11 cellular contexts compared by ENCODE assay signal in genomic region chr14:68655961-68656360, GRCh38.
DNase-seq lines count a peak whose midpoint lies in the region; ATAC-seq and TF ChIP-seq lines count a peak whose summit lies in the region.
"Had no signal": no experiment of that assay in that cellular context is flagged by ENCODE, and none has a peak within 500 bp of the region (broad histone marks: within the 10 kb centered on the region; RNA-seq: fewer than 3 reads in every experiment).

No MANE protein-coding gene starts in this region.

- BruUV-seq in OCI-LY7 (replicated peaks; lab: Mats Ljungman, UMichigan) = no TSS peak

- H3K27ac ChIP-seq in OCI-LY7 (ENCODE audit: low read depth, low read length, poor library complexity, severe bottlenecking) (no peak overlapping the region), parathyroid adenoma (no peak overlapping the region)

- no peak overlapping the region for H3K27ac Mint-ChIP-seq in stimulated activated effector memory CD8-positive, alpha-beta T cell treated with anti-CD3 and anti-CD28 coated beads, Interleukin-12 subunit alpha, Interleukin-12 subunit beta, amount 100 ng/mL, for 72 hours

- no peaks in the 10 kb centered on the region for H3K9me2 ChIP-seq in OCI-LY7 (ENCODE audit: insufficient read depth, low read length)

- H3K27me3 ChIP-seq in parathyroid adenoma (ENCODE audit: control insufficient read depth, insufficient read depth, low read length) (no peaks in the 10 kb centered on the region), MG63 (no peaks in the 10 kb centered on the region)

- H3K4me1 Mint-ChIP-seq in stimulated activated effector memory CD8-positive, alpha-beta T cell treated with anti-CD3 and anti-CD28 coated beads, Interleukin-12 subunit alpha, Interleukin-12 subunit beta, amount 100 ng/mL, for 72 hours = peaks cover 5% of the 10 kb centered on the region

- intact Hi-C loops in OCI-LY7 (cut with micrococcal nuclease; ENCODE audit: unreplicated experiment) = no loop called here

- POLR2A ChIA-PET in GM10248 (lab: Yijun Ruan, JAX) (no interaction called here), OCI-LY7 (lab: Charles Lee) (interaction anchor here (0.5 kb wide), 1 partner anchor 214 kb away, joined by 3 read pairs; no protein-coding TSS in a partner anchor)

- CTCF ChIA-PET in GM10248 (lab: Yijun Ruan, JAX) = interaction anchor here (0.8 to 2.0 kb wide), 4 partner anchors 19 to 188 kb away, joined by 3 to 7 read pairs (median 4); no protein-coding TSS in a partner anchor
- CTCF ChIA-PET in OCI-LY7 (lab: Charles Lee; ENCODE audit: unreplicated experiment) = interaction anchor here (0.6 kb wide), 1 partner anchor 281 kb away, joined by 3 read pairs; no protein-coding TSS in a partner anchor

- no peak overlapping the region for H3K4me2 ChIP-seq in OCI-LY7 (ENCODE audit: low read length)
- H3K4me2 ChIP-seq in parathyroid adenoma (ENCODE audit: low read length) = no peak overlapping the region

- H3K4me1 ChIP-seq in OCI-LY7 (ENCODE audit: insufficient read depth, low read length, poor library complexity, severe bottlenecking) (no peaks in the 10 kb centered on the region), parathyroid adenoma (peaks cover 5% of the 10 kb centered on the region)

- H3K9me3 ChIP-seq in OCI-LY7 (ENCODE audit: low read length) (no peaks in the 10 kb centered on the region), parathyroid adenoma (ENCODE audit: control insufficient read depth, low read length) (no peaks in the 10 kb centered on the region), MG63 (no peaks in the 10 kb centered on the region)

- H3K79me2 ChIP-seq in OCI-LY7 (ENCODE audit: insufficient read depth, low read depth, low read length) (no peaks in the 10 kb centered on the region), parathyroid adenoma (no peaks in the 10 kb centered on the region)

- TF ChIP-seq CTCF in GM10248 (IDR thresholded peaks at IDR 0.05; ENCODE audit: control extremely low read depth, extremely low read depth, low read depth, missing control alignments) (peak; percentile 32), OCI-LY7 (conservative IDR thresholded peaks at IDR 0.05; ENCODE audit: low read length) (peak; percentile 33), foreskin fibroblast (IDR thresholded peaks at IDR 0.05; ENCODE audit: low read depth, low read length) (peak; percentile 6), parathyroid adenoma (IDR thresholded peaks at IDR 0.05) (peak; percentile 5)

- H3K4me3 ChIP-seq in OCI-LY7 (ENCODE audit: low read depth, low read length, poor library complexity, severe bottlenecking) (no peak overlapping the region), foreskin fibroblast (ENCODE audit: low read depth in 1 of 2, low read length in 2 of 2) (no peak overlapping the region), parathyroid adenoma (ENCODE audit: low read depth, low read length) (no peak overlapping the region), MG63 (no peak overlapping the region)

- H3K36me3 Mint-ChIP-seq in stimulated activated effector memory CD8-positive, alpha-beta T cell treated with anti-CD3 and anti-CD28 coated beads, Interleukin-12 subunit alpha, Interleukin-12 subunit beta, amount 100 ng/mL, for 72 hours = no peaks in the 10 kb centered on the region

- no peak for ATAC-seq in GM18909 (IDR thresholded peaks at IDR 0.05; ENCODE audit: poor library complexity, unreplicated experiment)
- no peak for ATAC-seq in stimulated activated effector memory CD8-positive, alpha-beta T cell treated with anti-CD3 and anti-CD28 coated beads, Interleukin-12 subunit alpha, Interleukin-12 subunit beta, amount 100 ng/mL, for 72 hours

- no peak overlapping the region for H3K9ac ChIP-seq in parathyroid adenoma

- H4K20me1 ChIP-seq in OCI-LY7 (ENCODE audit: insufficient read depth, low read length) = no peaks in the 10 kb centered on the region

- no peak for DNase-seq in GM10248 (ENCODE audit: extremely low spot score)
- peak; percentile 27 for DNase-seq in OCI-LY7 (ENCODE audit: low spot score)
- DNase-seq in foreskin fibroblast = no peak
- DNase-seq in MG63 = no peak
- DNase-seq in SIG-M5 treated with dmso at 0.1 percent for 504 hours (lab: John Stamatoyannopoulos, UW; ENCODE audit: unreplicated experiment) = no peak
- no peak for DNase-seq in stimulated activated effector memory CD8-positive, alpha-beta T cell treated with anti-CD3 and anti-CD28 coated beads, Interleukin-12 subunit alpha, Interleukin-12 subunit beta, amount 100 ng/mL, for 72 hours (ENCODE audit: low spot score in 2 of 2)
- DNase-seq: DMS79; NCI-H524 treated with DMSO at 0.1 percent for 48 hours; stimulated activated CD4-positive, alpha-beta T cell treated with anti-CD3 and anti-CD28 coated beads, Interleukin-2, amount 100 ng/mL, for 48 hours had no signal

- H3K9me3 Mint-ChIP-seq in stimulated activated effector memory CD8-positive, alpha-beta T cell treated with anti-CD3 and anti-CD28 coated beads, Interleukin-12 subunit alpha, Interleukin-12 subunit beta, amount 100 ng/mL, for 72 hours = no peaks in the 10 kb centered on the region

- no peak overlapping the region for H3K4me3 Mint-ChIP-seq in stimulated activated effector memory CD8-positive, alpha-beta T cell treated with anti-CD3 and anti-CD28 coated beads, Interleukin-12 subunit alpha, Interleukin-12 subunit beta, amount 100 ng/mL, for 72 hours

- H3K36me3 ChIP-seq in OCI-LY7 (ENCODE audit: insufficient read depth, low read length) (no peaks in the 10 kb centered on the region), parathyroid adenoma (ENCODE audit: control insufficient read depth, insufficient read depth, low read length) (no peaks in the 10 kb centered on the region), MG63 (no peaks in the 10 kb centered on the region)

- H2AFZ ChIP-seq in OCI-LY7 (ENCODE audit: low read length) (no peak overlapping the region), parathyroid adenoma (peak overlapping the region; percentile 38)
